ENCODE assay signal across 12 cellular contexts in the genomic region with DNA sequence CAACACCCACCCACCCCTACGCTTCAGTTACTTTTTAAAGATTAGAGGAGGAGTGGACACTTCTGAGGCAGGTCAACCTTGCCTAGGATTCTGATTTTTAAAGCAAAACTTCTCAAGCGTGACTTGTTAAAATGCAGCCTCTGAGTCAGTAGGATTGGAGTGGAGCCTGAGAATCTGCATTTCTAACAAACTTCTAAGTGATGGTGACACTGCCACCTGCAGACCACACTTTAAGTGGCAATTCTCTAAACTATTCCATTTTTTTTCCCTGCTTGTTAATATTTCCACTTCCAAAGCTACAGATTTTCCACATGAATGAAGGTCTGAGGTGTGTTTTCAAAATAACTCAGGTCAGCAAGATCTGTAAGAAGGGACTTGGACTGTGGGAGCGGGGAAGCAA.
DNase-seq lines count a peak whose midpoint lies in the region; ATAC-seq and TF ChIP-seq lines count a peak whose summit lies in the region.
"Had no signal": no experiment of that assay in that cellular context is flagged by ENCODE, and none has a peak within 500 bp of the region (broad histone marks: within the 10 kb centered on the region; RNA-seq: fewer than 3 reads in every experiment).

No MANE protein-coding gene starts in this region.

- H3K27me3 ChIP-seq in GM23338 (ENCODE audit: insufficient read depth) = no peaks in the 10 kb centered on the region
- H3K27me3 ChIP-seq in PC-3 (ENCODE audit: low read length) = no peaks in the 10 kb centered on the region
- no peaks in the 10 kb centered on the region for H3K27me3 ChIP-seq in kidney epithelial cell (ENCODE audit: control insufficient read depth, insufficient read depth, low read length)

- no peak overlapping the region for H3K4me3 Mint-ChIP-seq in GM23338
- H3K4me3 Mint-ChIP-seq: activated T-helper 17 cell treated with anti-CD3 and anti-CD28 coated beads, Interleukin-2, amount 50 U/mL, for 72 hours; brain had no signal

- H3F3A ChIP-seq in GM23338 (replicated peaks; ENCODE audit: low read depth) (no peaks in the 10 kb centered on the region), PC-3 (ENCODE audit: low read length, unreplicated experiment) (no peaks in the 10 kb centered on the region)

- no peak for ATAC-seq in GM23338
- ATAC-seq in PC-3 = no peak
- no peak for ATAC-seq in GM21717 (IDR thresholded peaks at IDR 0.05; ENCODE audit: unreplicated experiment)
- no peak for ATAC-seq in HG03565 (IDR thresholded peaks at IDR 0.05; ENCODE audit: unreplicated experiment)
- no peak for ATAC-seq in GM21515 (IDR thresholded peaks at IDR 0.05; ENCODE audit: unreplicated experiment)
- ATAC-seq: activated T-helper 17 cell treated with anti-CD3 and anti-CD28 coated beads, Interleukin-2, amount 50 U/mL, for 72 hours; left cardiac atrium had no signal

- H3K36me3 Mint-ChIP-seq in GM23338 (ENCODE audit: low read depth) = no peaks in the 10 kb centered on the region
- H3K36me3 Mint-ChIP-seq: brain had no signal

- intact Hi-C loops in PC-3 (cut with micrococcal nuclease) = no loop called here

- H3K4me2 ChIP-seq in GM23338 (no peak overlapping the region), PC-3 (ENCODE audit: low read length) (no peak overlapping the region)

- H3K4me3 ChIP-seq in GM23338 = no peak overlapping the region
- H3K4me3 ChIP-seq in PC-3 (ENCODE audit: low read length) = no peak overlapping the region
- no peak overlapping the region for H3K4me3 ChIP-seq in kidney epithelial cell (ENCODE audit: low read depth, low read length)

- DNase-seq in Caki2 (ENCODE audit: low read depth) (peak; percentile 61), GM23338 (ENCODE audit: low spot score) (peak; percentile 57), PC-3 (peak; percentile 23), kidney epithelial cell (ENCODE audit: low read depth) (no peak)
- no peak for DNase-seq in activated CD4-positive, alpha-beta T cell treated with anti-CD3 and anti-CD28 coated beads for 1 hour
- DNase-seq: activated CD4-positive, alpha-beta T cell treated with anti-CD3 and anti-CD28 coated beads, Interleukin-2, amount 50 U/mL, for 48 hours; left cardiac atrium had no signal

- no peaks in the 10 kb centered on the region for H3K9me3 ChIP-seq in PC-3 (ENCODE audit: low read length)

- no peaks in the 10 kb centered on the region for H3K79me2 ChIP-seq in GM23338 (replicated peaks; ENCODE audit: insufficient read depth)
- H3K79me2 ChIP-seq in PC-3 (ENCODE audit: low read length) = no peaks in the 10 kb centered on the region

- no peaks in the 10 kb centered on the region for H4K20me1 ChIP-seq in GM23338 (replicated peaks; ENCODE audit: insufficient read depth)
- no peaks in the 10 kb centered on the region for H4K20me1 ChIP-seq in PC-3 (ENCODE audit: low read length)

- POLR2A ChIA-PET in PC-3 (lab: Charles Lee; ENCODE audit: unreplicated experiment) = no interaction called here

- in situ Hi-C loops in Caki2 (cut with HindIII; ENCODE audit: low pct_unique_long_range_greater_than_20kb, low sequenced_read_pairs) = no loop called here

- no peak overlapping the region for H3K9ac ChIP-seq in PC-3 (ENCODE audit: low read length)

- H3K27ac ChIP-seq in GM23338 (ENCODE audit: low read depth) (no peak overlapping the region), PC-3 (ENCODE audit: low read length) (no peak overlapping the region)

- H3K9me2 ChIP-seq in GM23338 (ENCODE audit: insufficient read depth) = no peaks in the 10 kb centered on the region
- H3K9me2 ChIP-seq in PC-3 (replicated peaks; ENCODE audit: low read length) = no peaks in the 10 kb centered on the region

- no TSS peak for BruUV-seq in PC-3 (replicated peaks; lab: Mats Ljungman, UMichigan)

- CTCF ChIA-PET in PC-3 (lab: Charles Lee) = no interaction called here

- H3K27me3 Mint-ChIP-seq in GM23338 (ENCODE audit: insufficient read depth, low read depth, poor library complexity) = no peaks in the 10 kb centered on the region

- H3K36me3 ChIP-seq in GM23338 (ENCODE audit: insufficient read depth) (no peaks in the 10 kb centered on the region), PC-3 (ENCODE audit: low read depth, low read length) (no peaks in the 10 kb centered on the region), kidney epithelial cell (ENCODE audit: control insufficient read depth, insufficient read depth, low read length) (no peaks in the 10 kb centered on the region)

- H3K27ac Mint-ChIP-seq in GM23338 = no peak overlapping the region
- H3K27ac Mint-ChIP-seq: activated T-helper 17 cell treated with anti-CD3 and anti-CD28 coated beads, Interleukin-2, amount 50 U/mL, for 72 hours; brain had no signal

- no peaks in the 10 kb centered on the region for H3K9me3 Mint-ChIP-seq in GM23338
- H3K9me3 Mint-ChIP-seq: activated T-helper 17 cell treated with anti-CD3 and anti-CD28 coated beads, Interleukin-2, amount 50 U/mL, for 72 hours; brain had no signal

- H3K4me1 ChIP-seq in GM23338 (ENCODE audit: insufficient read depth) = peaks cover 26% of the 10 kb centered on the region; the same call in 1 of the 2 replicates
- peaks cover 9% of the 10 kb centered on the region for H3K4me1 ChIP-seq in PC-3 (ENCODE audit: insufficient read depth, low read length)

- TF ChIP-seq CTCF in GM23338 (conservative IDR thresholded peaks at IDR 0.05; ENCODE audit: low read depth in 2 of 2) (peak; percentile 63 to 68), PC-3 (conservative IDR thresholded peaks at IDR 0.05; ENCODE audit: low read depth, low read length) (peak; percentile 60), kidney epithelial cell (IDR thresholded peaks at IDR 0.05; ENCODE audit: insufficient read depth, low read length, poor library complexity, severe bottlenecking) (peak; percentile 12)

- no peak overlapping the region for H2AFZ ChIP-seq in GM23338
- no peak overlapping the region for H2AFZ ChIP-seq in PC-3 (ENCODE audit: low read length)

- peaks cover 30% of the 10 kb centered on the region for H3K4me1 Mint-ChIP-seq in GM23338
- H3K4me1 Mint-ChIP-seq: activated T-helper 17 cell treated with anti-CD3 and anti-CD28 coated beads, Interleukin-2, amount 50 U/mL, for 72 hours had no signal

TF ChIP-seq in GM23338, 12 proteins besides CTCF, POLR2A, EP300 and RAD21 (continues in another document):
- TF ChIP-seq STAT1 (IDR thresholded peaks at IDR 0.05; ENCODE audit: unreplicated experiment) (no peak), REST (IDR thresholded peaks at IDR 0.05; ENCODE audit: unreplicated experiment) (no peak), CREB1 (CRISPR knock-in tag; IDR thresholded peaks at IDR 0.05; ENCODE audit: low read depth) (no peak), POLR2AphosphoS5 (IDR thresholded peaks at IDR 0.05; ENCODE audit: low read depth) (no peak), JUNB (IDR thresholded peaks at IDR 0.05; ENCODE audit: unreplicated experiment) (no peak)
- TF ChIP-seq, protein P1, sequence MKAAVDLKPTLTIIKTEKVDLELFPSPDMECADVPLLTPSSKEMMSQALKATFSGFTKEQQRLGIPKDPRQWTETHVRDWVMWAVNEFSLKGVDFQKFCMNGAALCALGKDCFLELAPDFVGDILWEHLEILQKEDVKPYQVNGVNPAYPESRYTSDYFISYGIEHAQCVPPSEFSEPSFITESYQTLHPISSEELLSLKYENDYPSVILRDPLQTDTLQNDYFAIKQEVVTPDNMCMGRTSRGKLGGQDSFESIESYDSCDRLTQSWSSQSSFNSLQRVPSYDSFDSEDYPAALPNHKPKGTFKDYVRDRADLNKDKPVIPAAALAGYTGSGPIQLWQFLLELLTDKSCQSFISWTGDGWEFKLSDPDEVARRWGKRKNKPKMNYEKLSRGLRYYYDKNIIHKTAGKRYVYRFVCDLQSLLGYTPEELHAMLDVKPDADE (IDR thresholded peaks at IDR 0.05) = no peak

Comparison
In these comparisons a context has a peak if more than half of its experiments do, and no peak if none do; other contexts are left out.
1. DNase-seq: peak in Caki2 (single experiment), GM23338 (single experiment) and PC-3 (single experiment); none in kidney epithelial cell (single experiment) and activated CD4-positive, alpha-beta T cell treated with anti-CD3 and anti-CD28 coated beads for 1 hour (single experiment).
2. CTCF ChIP-seq: peak in every context shown above with its lines; median percentile 66 in GM23338; 60 in PC-3; 12 in kidney epithelial cell.